ENCODE assay signal across 8 cellular contexts in genomic region chr12:19212245-19212644, GRCh38.
"Had no signal": no experiment of that assay in that cellular context is flagged by ENCODE, and none has a peak within 500 bp of the region (broad histone marks: within the 10 kb centered on the region; RNA-seq: fewer than 3 reads in every experiment).

No MANE protein-coding gene starts in this region.

- H3K27me3 Mint-ChIP-seq: IgD-negative memory B cell had no signal

- H3K36me3 Mint-ChIP-seq: IgD-negative memory B cell had no signal

- H3K27ac Mint-ChIP-seq: GM23338, HFFc6, IgD-negative memory B cell had no signal

- FAIRE-seq: H1, H54, HepG2 had no signal

- ATAC-seq: HCT116, HepG2 had no signal

- H3K4me3 Mint-ChIP-seq: GM23338, HFFc6, IgD-negative memory B cell had no signal

- DNase-seq: HFFc6, KBM-7 had no signal

- H3K4me1 Mint-ChIP-seq: IgD-negative memory B cell had no signal

- H3K9me3 Mint-ChIP-seq: GM23338 had no signal
